In genomic region chr6:17311595-17312311, GRCh38 we compare ENCODE assay signal across 1 cellular context.
TF ChIP-seq lines count a peak whose summit lies in the region.

No MANE protein-coding gene starts in this region.

TF ChIP-seq in HepG2, 621 proteins besides CTCF, POLR2A, EP300 and RAD21 (continued from another document and continues in another):
- TF ChIP-seq ZNF816 (CRISPR knock-in tag; IDR thresholded peaks at IDR 0.05; ENCODE audit: borderline replicate concordance): no peak; the same call in 1 of the 2 replicates
- no peak for TF ChIP-seq HES4 (CRISPR knock-in tag; IDR thresholded peaks at IDR 0.05; ENCODE audit: borderline replicate concordance)
- no peak for TF ChIP-seq ZNF234 (CRISPR knock-in tag; conservative IDR thresholded peaks at IDR 0.05)
- TF ChIP-seq, protein P1, sequence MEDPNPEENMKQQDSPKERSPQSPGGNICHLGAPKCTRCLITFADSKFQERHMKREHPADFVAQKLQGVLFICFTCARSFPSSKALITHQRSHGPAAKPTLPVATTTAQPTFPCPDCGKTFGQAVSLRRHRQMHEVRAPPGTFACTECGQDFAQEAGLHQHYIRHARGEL (CRISPR knock-in tag; IDR thresholded peaks at IDR 0.05): no peak
- peak; percentile 91; the same call in 1 of the 2 replicates for TF ChIP-seq KIAA2018 (CRISPR knock-in tag; IDR thresholded peaks at IDR 0.05; ENCODE audit: borderline replicate concordance)
- no peak for TF ChIP-seq SNRNP70 (IDR thresholded peaks at IDR 0.05; ENCODE audit: low read depth, low read length)
- TF ChIP-seq ZMAT3 (CRISPR knock-in tag; conservative IDR thresholded peaks at IDR 0.05): peak; percentile 88
- TF ChIP-seq HOXA3 (CRISPR knock-in tag; IDR thresholded peaks at IDR 0.05): peak; percentile 93
- no peak for TF ChIP-seq ZNF484 (CRISPR knock-in tag; IDR thresholded peaks at IDR 0.05; ENCODE audit: borderline replicate concordance, low read depth)
- peak; percentile 78; the same call in 1 of the 2 replicates for TF ChIP-seq NAIF1 (CRISPR knock-in tag; IDR thresholded peaks at IDR 0.05; ENCODE audit: borderline replicate concordance)
- TF ChIP-seq RFX5 (IDR thresholded peaks at IDR 0.05; ENCODE audit: low read depth, low read length): no peak
- TF ChIP-seq, protein P2, sequence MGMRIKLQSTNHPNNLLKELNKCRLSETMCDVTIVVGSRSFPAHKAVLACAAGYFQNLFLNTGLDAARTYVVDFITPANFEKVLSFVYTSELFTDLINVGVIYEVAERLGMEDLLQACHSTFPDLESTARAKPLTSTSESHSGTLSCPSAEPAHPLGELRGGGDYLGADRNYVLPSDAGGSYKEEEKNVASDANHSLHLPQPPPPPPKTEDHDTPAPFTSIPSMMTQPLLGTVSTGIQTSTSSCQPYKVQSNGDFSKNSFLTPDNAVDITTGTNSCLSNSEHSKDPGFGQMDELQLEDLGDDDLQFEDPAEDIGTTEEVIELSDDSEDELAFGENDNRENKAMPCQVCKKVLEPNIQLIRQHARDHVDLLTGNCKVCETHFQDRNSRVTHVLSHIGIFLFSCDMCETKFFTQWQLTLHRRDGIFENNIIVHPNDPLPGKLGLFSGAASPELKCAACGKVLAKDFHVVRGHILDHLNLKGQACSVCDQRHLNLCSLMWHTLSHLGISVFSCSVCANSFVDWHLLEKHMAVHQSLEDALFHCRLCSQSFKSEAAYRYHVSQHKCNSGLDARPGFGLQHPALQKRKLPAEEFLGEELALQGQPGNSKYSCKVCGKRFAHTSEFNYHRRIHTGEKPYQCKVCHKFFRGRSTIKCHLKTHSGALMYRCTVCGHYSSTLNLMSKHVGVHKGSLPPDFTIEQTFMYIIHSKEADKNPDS (CRISPR knock-in tag; IDR thresholded peaks at IDR 0.05): no peak
- TF ChIP-seq TBP (CRISPR knock-in tag; IDR thresholded peaks at IDR 0.05): no peak
- peak; percentile 97 for TF ChIP-seq ZBTB38 (CRISPR knock-in tag; IDR thresholded peaks at IDR 0.05)
- TF ChIP-seq HNRNPL (IDR thresholded peaks at IDR 0.05; ENCODE audit: low read depth, low read length): no peak
- TF ChIP-seq RARA (CRISPR knock-in tag; IDR thresholded peaks at IDR 0.05): peak; percentile 99
- TF ChIP-seq HMGXB3 (CRISPR knock-in tag; IDR thresholded peaks at IDR 0.05; ENCODE audit: borderline replicate concordance): peak; percentile 83; the same call in 1 of the 2 replicates
- no peak for TF ChIP-seq SCMH1 (CRISPR knock-in tag; IDR thresholded peaks at IDR 0.05; ENCODE audit: borderline replicate concordance)
- peak; percentile 81; the same call in 1 of the 2 replicates for TF ChIP-seq ZNF30 (CRISPR knock-in tag; IDR thresholded peaks at IDR 0.05)
- no peak for TF ChIP-seq SETDB1 (CRISPR knock-in tag; IDR thresholded peaks at IDR 0.05; ENCODE audit: borderline replicate concordance)
- no peak for TF ChIP-seq ZNF382 (CRISPR knock-in tag; IDR thresholded peaks at IDR 0.05; ENCODE audit: borderline replicate concordance)
- peak; percentile 52; the same call in 1 of the 2 replicates for TF ChIP-seq ZNF552 (CRISPR knock-in tag; IDR thresholded peaks at IDR 0.05; ENCODE audit: borderline replicate concordance)
- peak; percentile 95 for TF ChIP-seq NFKB2 (CRISPR knock-in tag; IDR thresholded peaks at IDR 0.05; ENCODE audit: borderline replicate concordance)
- TF ChIP-seq TGIF2 (CRISPR knock-in tag; IDR thresholded peaks at IDR 0.05): peak; percentile 94
- TF ChIP-seq ZNF10 (CRISPR knock-in tag; IDR thresholded peaks at IDR 0.05; ENCODE audit: borderline replicate concordance, low read depth): no peak
- TF ChIP-seq NCOR1 (IDR thresholded peaks at IDR 0.05; ENCODE audit: borderline replicate concordance, low read length): peak; percentile 98
- TF ChIP-seq, protein P3, sequence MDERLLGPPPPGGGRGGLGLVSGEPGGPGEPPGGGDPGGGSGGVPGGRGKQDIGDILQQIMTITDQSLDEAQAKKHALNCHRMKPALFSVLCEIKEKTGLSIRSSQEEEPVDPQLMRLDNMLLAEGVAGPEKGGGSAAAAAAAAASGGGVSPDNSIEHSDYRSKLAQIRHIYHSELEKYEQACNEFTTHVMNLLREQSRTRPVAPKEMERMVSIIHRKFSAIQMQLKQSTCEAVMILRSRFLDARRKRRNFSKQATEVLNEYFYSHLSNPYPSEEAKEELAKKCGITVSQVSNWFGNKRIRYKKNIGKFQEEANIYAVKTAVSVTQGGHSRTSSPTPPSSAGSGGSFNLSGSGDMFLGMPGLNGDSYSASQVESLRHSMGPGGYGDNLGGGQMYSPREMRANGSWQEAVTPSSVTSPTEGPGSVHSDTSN (CRISPR knock-in tag; IDR thresholded peaks at IDR 0.05): no peak; the same call in 1 of the 2 replicates
- TF ChIP-seq ZNF672 (CRISPR knock-in tag; IDR thresholded peaks at IDR 0.05): no peak
- TF ChIP-seq, protein P4, sequence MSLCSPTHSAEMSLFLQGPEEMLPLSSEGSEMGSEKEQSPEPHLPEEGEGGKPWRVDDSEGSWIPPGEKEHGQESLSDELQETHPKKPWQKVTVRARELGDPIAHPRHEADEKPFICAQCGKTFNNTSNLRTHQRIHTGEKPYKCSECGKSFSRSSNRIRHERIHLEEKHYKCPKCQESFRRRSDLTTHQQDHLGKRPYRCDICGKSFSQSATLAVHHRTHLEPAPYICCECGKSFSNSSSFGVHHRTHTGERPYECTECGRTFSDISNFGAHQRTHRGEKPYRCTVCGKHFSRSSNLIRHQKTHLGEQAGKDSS (CRISPR knock-in tag; IDR thresholded peaks at IDR 0.05; ENCODE audit: borderline replicate concordance, low read depth): peak; percentile 91
- TF ChIP-seq RNF219 (CRISPR knock-in tag; IDR thresholded peaks at IDR 0.05): peak; percentile 99
- TF ChIP-seq, protein P5, sequence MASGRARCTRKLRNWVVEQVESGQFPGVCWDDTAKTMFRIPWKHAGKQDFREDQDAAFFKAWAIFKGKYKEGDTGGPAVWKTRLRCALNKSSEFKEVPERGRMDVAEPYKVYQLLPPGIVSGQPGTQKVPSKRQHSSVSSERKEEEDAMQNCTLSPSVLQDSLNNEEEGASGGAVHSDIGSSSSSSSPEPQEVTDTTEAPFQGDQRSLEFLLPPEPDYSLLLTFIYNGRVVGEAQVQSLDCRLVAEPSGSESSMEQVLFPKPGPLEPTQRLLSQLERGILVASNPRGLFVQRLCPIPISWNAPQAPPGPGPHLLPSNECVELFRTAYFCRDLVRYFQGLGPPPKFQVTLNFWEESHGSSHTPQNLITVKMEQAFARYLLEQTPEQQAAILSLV (CRISPR knock-in tag; IDR thresholded peaks at IDR 0.05; ENCODE audit: borderline replicate concordance): peak; percentile 95
- TF ChIP-seq, protein P6, sequence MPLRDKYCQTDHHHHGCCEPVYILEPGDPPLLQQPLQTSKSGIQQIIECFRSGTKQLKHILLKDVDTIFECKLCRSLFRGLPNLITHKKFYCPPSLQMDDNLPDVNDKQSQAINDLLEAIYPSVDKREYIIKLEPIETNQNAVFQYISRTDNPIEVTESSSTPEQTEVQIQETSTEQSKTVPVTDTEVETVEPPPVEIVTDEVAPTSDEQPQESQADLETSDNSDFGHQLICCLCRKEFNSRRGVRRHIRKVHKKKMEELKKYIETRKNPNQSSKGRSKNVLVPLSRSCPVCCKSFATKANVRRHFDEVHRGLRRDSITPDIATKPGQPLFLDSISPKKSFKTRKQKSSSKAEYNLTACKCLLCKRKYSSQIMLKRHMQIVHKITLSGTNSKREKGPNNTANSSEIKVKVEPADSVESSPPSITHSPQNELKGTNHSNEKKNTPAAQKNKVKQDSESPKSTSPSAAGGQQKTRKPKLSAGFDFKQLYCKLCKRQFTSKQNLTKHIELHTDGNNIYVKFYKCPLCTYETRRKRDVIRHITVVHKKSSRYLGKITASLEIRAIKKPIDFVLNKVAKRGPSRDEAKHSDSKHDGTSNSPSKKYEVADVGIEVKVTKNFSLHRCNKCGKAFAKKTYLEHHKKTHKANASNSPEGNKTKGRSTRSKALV (CRISPR knock-in tag; IDR thresholded peaks at IDR 0.05): peak; percentile 85
- TF ChIP-seq HNRNPLL (IDR thresholded peaks at IDR 0.05; ENCODE audit: low read depth, low read length, poor library complexity, severe bottlenecking): no peak
- peak; percentile 87 for TF ChIP-seq ZNF264 (CRISPR knock-in tag; IDR thresholded peaks at IDR 0.05)
- TF ChIP-seq ZNF782 (CRISPR knock-in tag; IDR thresholded peaks at IDR 0.05; ENCODE audit: borderline replicate concordance): peak; percentile 68
